1 cellular context compared by ENCODE assay signal in the genomic region with DNA sequence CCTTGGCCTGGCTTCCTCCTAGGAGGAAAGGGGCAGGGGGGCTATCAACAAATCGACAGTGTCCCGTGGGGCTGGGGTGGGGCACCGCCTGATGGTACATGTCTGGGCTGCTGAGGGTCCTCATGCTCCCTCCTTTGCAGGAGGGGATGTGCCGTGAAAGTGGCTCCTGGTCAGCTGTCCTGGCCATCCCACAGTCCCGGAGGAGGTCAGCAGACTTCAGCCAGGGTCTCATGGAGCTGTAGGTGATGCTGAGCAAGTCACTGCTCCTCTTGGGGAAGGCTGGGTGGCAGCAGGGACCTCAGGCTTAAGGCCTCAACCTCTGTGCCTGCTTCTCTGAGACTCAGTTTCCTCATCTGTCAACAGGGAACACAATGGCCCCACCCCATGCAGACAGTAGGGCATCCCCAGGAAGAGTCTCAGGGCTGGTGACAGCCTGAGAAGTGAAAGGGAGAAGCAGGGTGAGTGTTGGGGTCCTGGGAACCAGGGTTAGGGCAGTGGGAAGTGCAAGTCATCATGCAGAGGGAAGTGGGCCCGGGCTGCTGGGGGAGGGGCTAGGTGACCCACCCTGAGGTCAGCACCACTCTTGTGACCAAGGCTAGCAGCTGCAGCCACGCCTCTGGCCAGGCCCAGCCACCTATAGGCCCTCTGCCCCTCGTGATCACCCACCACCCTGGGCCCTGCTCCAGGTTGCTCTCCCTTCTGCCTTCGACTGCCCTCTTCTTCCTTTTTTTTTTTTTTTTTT.
TF ChIP-seq lines count a peak whose summit lies in the region.

No MANE protein-coding gene starts in this region.

TF ChIP-seq in H1, 55 proteins besides CTCF, POLR2A, EP300 and RAD21:
- TF ChIP-seq SIN3A (conservative IDR thresholded peaks at IDR 0.05 in 1 of 2, IDR thresholded peaks at IDR 0.05 in 1 of 2; ENCODE audit: low read depth in 1 of 2, low read length in 2 of 2) (no peak), BACH1 (IDR thresholded peaks at IDR 0.05; ENCODE audit: low read length) (no peak), NRF1 (IDR thresholded peaks at IDR 0.05; ENCODE audit: low read depth, low read length) (no peak), TAF1 (IDR thresholded peaks at IDR 0.05; ENCODE audit: low read depth, low read length) (no peak), NANOG (IDR thresholded peaks at IDR 0.05; ENCODE audit: insufficient read depth, low read depth, low read length, poor library complexity, severe bottlenecking) (no peak), MAFK (IDR thresholded peaks at IDR 0.05; ENCODE audit: low read depth, low read length) (no peak), CHD1 (IDR thresholded peaks at IDR 0.05; ENCODE audit: low read depth, low read length) (no peak), CEBPB (IDR thresholded peaks at IDR 0.05; ENCODE audit: low read depth, low read length) (no peak)
- TF ChIP-seq, protein P1, sequence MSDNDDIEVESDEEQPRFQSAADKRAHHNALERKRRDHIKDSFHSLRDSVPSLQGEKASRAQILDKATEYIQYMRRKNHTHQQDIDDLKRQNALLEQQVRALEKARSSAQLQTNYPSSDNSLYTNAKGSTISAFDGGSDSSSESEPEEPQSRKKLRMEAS (IDR thresholded peaks at IDR 0.05): no peak
- TF ChIP-seq, protein P2, sequence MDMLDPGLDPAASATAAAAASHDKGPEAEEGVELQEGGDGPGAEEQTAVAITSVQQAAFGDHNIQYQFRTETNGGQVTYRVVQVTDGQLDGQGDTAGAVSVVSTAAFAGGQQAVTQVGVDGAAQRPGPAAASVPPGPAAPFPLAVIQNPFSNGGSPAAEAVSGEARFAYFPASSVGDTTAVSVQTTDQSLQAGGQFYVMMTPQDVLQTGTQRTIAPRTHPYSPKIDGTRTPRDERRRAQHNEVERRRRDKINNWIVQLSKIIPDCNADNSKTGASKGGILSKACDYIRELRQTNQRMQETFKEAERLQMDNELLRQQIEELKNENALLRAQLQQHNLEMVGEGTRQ (IDR thresholded peaks at IDR 0.05; ENCODE audit: low read length): no peak
